In the genomic region with DNA sequence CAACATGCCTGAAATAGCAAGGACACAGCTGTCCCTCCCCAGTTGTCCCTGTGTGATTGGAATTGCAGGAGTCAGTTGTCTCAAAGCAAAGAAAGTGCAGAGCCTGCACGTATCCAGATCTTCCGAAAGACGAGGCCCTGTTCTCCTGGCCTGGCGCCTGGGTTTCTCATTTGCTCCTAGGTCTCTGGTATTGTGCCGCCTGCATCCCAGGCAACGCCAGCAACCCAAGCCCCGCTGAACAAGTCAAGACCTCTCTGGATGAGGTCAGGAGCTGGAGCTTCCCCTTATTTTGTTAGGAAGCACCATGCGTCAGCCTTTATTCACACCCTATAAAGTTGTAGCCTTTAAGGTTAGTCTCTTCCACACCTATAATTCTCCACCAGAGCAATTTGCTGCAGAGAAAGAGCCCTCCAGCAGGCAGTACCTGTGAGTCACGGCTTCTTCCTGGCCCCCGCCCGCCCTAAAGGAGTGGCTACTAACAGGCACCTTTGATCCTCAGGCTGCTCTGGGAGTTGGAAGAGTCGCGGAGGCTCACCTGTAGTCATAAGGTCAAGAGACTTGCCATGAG, we compare ENCODE assay signal across 1 cellular context.
TF ChIP-seq lines count a peak whose summit lies in the region.

No MANE protein-coding gene starts in this region.

TF ChIP-seq in HepG2, 621 proteins besides CTCF, POLR2A, EP300 and RAD21 (continued from another document and continues in another):
- TF ChIP-seq ZNF510 (CRISPR knock-in tag; IDR thresholded peaks at IDR 0.05; ENCODE audit: low read depth), result no peak
- TF ChIP-seq, protein P1, sequence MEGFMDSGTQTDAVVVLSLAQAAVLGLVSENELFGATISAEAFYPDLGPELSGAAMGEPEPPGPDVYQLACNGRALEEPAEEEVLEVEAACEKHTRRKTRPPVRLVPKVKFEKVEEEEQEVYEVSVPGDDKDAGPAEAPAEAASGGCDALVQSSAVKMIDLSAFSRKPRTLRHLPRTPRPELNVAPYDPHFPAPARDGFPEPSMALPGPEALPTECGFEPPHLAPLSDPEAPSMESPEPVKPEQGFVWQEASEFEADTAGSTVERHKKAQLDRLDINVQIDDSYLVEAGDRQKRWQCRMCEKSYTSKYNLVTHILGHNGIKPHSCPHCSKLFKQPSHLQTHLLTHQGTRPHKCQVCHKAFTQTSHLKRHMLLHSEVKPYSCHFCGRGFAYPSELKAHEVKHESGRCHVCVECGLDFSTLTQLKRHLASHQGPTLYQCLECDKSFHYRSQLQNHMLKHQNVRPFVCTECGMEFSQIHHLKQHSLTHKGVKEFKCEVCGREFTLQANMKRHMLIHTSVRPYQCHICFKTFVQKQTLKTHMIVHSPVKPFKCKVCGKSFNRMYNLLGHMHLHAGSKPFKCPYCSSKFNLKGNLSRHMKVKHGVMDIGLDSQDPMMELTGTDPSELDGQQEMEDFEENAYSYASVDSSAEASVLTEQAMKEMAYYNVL (CRISPR knock-in tag; IDR thresholded peaks at IDR 0.05; ENCODE audit: borderline replicate concordance), result peak; percentile 57; the same call in 1 of the 2 replicates
- TF ChIP-seq ARID2 (CRISPR knock-in tag; IDR thresholded peaks at IDR 0.05; ENCODE audit: borderline replicate concordance), result no peak
- no peak for TF ChIP-seq SPEN (CRISPR knock-in tag; IDR thresholded peaks at IDR 0.05; ENCODE audit: low read depth)
- no peak for TF ChIP-seq ATM (IDR thresholded peaks at IDR 0.05; ENCODE audit: borderline replicate concordance)
- TF ChIP-seq ZNF10 (CRISPR knock-in tag; IDR thresholded peaks at IDR 0.05; ENCODE audit: borderline replicate concordance, low read depth), result no peak
- TF ChIP-seq IKZF5 (CRISPR knock-in tag; IDR thresholded peaks at IDR 0.05), result no peak
- TF ChIP-seq NR2F6 (IDR thresholded peaks at IDR 0.05), result peak; percentile 69
- TF ChIP-seq NR2F6 (CRISPR knock-in tag; IDR thresholded peaks at IDR 0.05), result peak; percentile 46; the same call in 1 of the 2 replicates
- 0 out of 2 replicates have a peak, but pooled peaks have one; percentile 2 for TF ChIP-seq STAG1 (CRISPR knock-in tag; IDR thresholded peaks at IDR 0.05)
- 0 out of 2 replicates have a peak, but pooled peaks have one; percentile 24 for TF ChIP-seq KAT7 (CRISPR knock-in tag; IDR thresholded peaks at IDR 0.05; ENCODE audit: borderline replicate concordance)
- 0 out of 2 replicates have a peak, but pooled peaks have one; percentile 51 for TF ChIP-seq ARID5B (CRISPR knock-in tag; IDR thresholded peaks at IDR 0.05)
- TF ChIP-seq ZNF367 (CRISPR knock-in tag; IDR thresholded peaks at IDR 0.05; ENCODE audit: borderline replicate concordance), result no peak
- TF ChIP-seq SAP130 (CRISPR knock-in tag; IDR thresholded peaks at IDR 0.05; ENCODE audit: low read depth), result peak; percentile 59
- TF ChIP-seq ONECUT2 (CRISPR knock-in tag; IDR thresholded peaks at IDR 0.05), result no peak
- TF ChIP-seq NFKB2 (CRISPR knock-in tag; IDR thresholded peaks at IDR 0.05; ENCODE audit: borderline replicate concordance), result 0 out of 2 replicates have a peak, but pooled peaks have one; percentile 15
- TF ChIP-seq, protein P2, sequence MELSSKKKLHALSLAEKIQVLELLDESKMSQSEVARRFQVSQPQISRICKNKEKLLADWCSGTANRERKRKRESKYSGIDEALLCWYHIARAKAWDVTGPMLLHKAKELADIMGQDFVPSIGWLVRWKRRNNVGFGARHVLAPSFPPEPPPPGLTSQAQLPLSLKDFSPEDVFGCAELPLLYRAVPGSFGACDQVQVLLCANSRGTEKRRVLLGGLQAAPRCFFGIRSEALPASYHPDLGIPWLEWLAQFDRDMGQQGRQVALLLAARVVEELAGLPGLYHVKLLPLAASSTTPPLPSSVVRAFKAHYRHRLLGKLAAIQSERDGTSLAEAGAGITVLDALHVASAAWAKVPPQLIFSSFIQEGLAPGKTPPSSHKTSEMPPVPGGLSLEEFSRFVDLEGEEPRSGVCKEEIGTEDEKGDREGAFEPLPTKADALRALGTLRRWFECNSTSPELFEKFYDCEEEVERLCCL (CRISPR knock-in tag; IDR thresholded peaks at IDR 0.05; ENCODE audit: borderline replicate concordance), result no peak
- no peak for TF ChIP-seq NPAS2 (CRISPR knock-in tag; IDR thresholded peaks at IDR 0.05; ENCODE audit: borderline replicate concordance)
- no peak for TF ChIP-seq MAF1 (CRISPR knock-in tag; IDR thresholded peaks at IDR 0.05; ENCODE audit: borderline replicate concordance)
- no peak for TF ChIP-seq ZNF609 (CRISPR knock-in tag; IDR thresholded peaks at IDR 0.05; ENCODE audit: borderline replicate concordance)
- no peak for TF ChIP-seq RAD51 (IDR thresholded peaks at IDR 0.05; ENCODE audit: borderline replicate concordance)
- TF ChIP-seq HOXD1 (CRISPR knock-in tag; IDR thresholded peaks at IDR 0.05), result no peak
- TF ChIP-seq, protein P3, sequence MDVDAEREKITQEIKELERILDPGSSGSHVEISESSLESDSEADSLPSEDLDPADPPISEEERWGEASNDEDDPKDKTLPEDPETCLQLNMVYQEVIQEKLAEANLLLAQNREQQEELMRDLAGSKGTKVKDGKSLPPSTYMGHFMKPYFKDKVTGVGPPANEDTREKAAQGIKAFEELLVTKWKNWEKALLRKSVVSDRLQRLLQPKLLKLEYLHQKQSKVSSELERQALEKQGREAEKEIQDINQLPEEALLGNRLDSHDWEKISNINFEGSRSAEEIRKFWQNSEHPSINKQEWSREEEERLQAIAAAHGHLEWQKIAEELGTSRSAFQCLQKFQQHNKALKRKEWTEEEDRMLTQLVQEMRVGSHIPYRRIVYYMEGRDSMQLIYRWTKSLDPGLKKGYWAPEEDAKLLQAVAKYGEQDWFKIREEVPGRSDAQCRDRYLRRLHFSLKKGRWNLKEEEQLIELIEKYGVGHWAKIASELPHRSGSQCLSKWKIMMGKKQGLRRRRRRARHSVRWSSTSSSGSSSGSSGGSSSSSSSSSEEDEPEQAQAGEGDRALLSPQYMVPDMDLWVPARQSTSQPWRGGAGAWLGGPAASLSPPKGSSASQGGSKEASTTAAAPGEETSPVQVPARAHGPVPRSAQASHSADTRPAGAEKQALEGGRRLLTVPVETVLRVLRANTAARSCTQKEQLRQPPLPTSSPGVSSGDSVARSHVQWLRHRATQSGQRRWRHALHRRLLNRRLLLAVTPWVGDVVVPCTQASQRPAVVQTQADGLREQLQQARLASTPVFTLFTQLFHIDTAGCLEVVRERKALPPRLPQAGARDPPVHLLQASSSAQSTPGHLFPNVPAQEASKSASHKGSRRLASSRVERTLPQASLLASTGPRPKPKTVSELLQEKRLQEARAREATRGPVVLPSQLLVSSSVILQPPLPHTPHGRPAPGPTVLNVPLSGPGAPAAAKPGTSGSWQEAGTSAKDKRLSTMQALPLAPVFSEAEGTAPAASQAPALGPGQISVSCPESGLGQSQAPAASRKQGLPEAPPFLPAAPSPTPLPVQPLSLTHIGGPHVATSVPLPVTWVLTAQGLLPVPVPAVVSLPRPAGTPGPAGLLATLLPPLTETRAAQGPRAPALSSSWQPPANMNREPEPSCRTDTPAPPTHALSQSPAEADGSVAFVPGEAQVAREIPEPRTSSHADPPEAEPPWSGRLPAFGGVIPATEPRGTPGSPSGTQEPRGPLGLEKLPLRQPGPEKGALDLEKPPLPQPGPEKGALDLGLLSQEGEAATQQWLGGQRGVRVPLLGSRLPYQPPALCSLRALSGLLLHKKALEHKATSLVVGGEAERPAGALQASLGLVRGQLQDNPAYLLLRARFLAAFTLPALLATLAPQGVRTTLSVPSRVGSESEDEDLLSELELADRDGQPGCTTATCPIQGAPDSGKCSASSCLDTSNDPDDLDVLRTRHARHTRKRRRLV (CRISPR knock-in tag; IDR thresholded peaks at IDR 0.05), result no peak
- TF ChIP-seq NCOA2 (CRISPR knock-in tag; IDR thresholded peaks at IDR 0.05), result no peak
- no peak for TF ChIP-seq BCL6 (CRISPR knock-in tag; IDR thresholded peaks at IDR 0.05)
- TF ChIP-seq XBP1 (CRISPR knock-in tag; IDR thresholded peaks at IDR 0.05), result no peak
- TF ChIP-seq, protein P4, sequence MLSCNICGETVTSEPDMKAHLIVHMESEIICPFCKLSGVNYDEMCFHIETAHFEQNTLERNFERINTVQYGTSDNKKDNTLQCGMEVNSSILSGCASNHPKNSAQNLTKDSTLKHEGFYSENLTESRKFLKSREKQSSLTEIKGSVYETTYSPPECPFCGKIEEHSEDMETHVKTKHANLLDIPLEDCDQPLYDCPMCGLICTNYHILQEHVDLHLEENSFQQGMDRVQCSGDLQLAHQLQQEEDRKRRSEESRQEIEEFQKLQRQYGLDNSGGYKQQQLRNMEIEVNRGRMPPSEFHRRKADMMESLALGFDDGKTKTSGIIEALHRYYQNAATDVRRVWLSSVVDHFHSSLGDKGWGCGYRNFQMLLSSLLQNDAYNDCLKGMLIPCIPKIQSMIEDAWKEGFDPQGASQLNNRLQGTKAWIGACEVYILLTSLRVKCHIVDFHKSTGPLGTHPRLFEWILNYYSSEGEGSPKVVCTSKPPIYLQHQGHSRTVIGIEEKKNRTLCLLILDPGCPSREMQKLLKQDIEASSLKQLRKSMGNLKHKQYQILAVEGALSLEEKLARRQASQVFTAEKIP (CRISPR knock-in tag; IDR thresholded peaks at IDR 0.05; ENCODE audit: borderline replicate concordance), result no peak
- no peak for TF ChIP-seq NR1H2 (CRISPR knock-in tag; IDR thresholded peaks at IDR 0.05; ENCODE audit: borderline replicate concordance, low read depth)
- no peak for TF ChIP-seq PHF20 (CRISPR knock-in tag; IDR thresholded peaks at IDR 0.05)
- 0 out of 2 replicates have a peak, but pooled peaks have one; percentile 38 for TF ChIP-seq HOXA3 (CRISPR knock-in tag; IDR thresholded peaks at IDR 0.05)
- no peak for TF ChIP-seq ZNF549 (CRISPR knock-in tag; IDR thresholded peaks at IDR 0.05)
- TF ChIP-seq ZNF503 (CRISPR knock-in tag; IDR thresholded peaks at IDR 0.05), result no peak
